In the genomic region with DNA sequence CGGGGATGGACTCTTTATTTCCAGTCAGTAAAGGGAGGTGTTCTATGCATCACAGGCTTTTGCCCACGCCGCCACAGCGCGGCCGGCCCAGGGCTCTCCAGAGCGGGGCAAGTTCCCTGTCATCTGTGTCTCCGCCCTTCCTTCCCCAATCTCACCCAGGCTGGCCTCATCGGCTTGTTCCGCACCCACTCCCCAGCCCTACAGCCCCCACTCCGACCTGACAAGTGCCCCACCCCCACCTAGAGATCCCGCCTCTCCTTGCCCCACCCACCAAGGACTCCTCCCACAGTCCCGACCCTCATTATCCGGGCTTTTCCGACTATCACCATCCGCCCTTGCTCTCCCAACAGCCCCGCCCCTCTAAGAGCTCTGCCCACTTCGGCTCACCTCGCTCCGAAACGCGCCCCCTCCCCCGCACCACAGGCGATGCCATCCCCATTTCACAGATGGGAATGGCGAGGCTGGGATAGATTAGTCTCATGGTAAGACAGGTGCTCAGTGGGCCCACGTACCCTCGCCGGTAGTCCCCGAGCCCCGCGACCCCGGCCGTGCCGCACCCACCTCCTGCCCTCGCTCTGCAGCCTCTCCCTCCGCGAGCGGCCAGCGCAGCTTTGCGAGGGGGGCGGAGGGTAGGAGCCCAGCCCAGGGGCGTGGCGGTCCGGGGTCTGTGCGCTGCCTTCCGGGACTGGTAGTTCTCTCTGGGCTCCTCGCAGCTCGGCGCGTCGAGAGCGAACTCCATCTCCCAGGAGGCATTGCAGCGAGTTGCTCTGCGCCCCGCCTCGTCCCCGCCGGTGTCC, we compare ENCODE assay signal across 1 cellular context.
A peak's percentile ranks its signal among the peaks of the same experiment; 100 is the strongest.
TF ChIP-seq lines count a peak whose summit lies in the region.

TSS of gene KCTD21 (minus strand) at position 615 of the 797 bp plus-strand sequence. CDS start 14,072 bp downstream, outside the sequence.

TF ChIP-seq in K562, 482 proteins besides CTCF, POLR2A, EP300 and RAD21 (continued from another document and continues in another):
- TF ChIP-seq, protein P1, sequence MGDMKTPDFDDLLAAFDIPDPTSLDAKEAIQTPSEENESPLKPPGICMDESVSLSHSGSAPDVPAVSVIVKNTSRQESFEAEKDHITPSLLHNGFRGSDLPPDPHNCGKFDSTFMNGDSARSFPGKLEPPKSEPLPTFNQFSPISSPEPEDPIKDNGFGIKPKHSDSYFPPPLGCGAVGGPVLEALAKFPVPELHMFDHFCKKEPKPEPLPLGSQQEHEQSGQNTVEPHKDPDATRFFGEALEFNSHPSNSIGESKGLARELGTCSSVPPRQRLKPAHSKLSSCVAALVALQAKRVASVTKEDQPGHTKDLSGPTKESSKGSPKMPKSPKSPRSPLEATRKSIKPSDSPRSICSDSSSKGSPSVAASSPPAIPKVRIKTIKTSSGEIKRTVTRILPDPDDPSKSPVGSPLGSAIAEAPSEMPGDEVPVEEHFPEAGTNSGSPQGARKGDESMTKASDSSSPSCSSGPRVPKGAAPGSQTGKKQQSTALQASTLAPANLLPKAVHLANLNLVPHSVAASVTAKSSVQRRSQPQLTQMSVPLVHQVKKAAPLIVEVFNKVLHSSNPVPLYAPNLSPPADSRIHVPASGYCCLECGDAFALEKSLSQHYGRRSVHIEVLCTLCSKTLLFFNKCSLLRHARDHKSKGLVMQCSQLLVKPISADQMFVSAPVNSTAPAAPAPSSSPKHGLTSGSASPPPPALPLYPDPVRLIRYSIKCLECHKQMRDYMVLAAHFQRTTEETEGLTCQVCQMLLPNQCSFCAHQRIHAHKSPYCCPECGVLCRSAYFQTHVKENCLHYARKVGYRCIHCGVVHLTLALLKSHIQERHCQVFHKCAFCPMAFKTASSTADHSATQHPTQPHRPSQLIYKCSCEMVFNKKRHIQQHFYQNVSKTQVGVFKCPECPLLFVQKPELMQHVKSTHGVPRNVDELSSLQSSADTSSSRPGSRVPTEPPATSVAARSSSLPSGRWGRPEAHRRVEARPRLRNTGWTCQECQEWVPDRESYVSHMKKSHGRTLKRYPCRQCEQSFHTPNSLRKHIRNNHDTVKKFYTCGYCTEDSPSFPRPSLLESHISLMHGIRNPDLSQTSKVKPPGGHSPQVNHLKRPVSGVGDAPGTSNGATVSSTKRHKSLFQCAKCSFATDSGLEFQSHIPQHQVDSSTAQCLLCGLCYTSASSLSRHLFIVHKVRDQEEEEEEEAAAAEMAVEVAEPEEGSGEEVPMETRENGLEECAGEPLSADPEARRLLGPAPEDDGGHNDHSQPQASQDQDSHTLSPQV (IDR thresholded peaks at IDR 0.05): peak; percentile 70; the same call in 1 of the 2 replicates
- TF ChIP-seq NONO (IDR thresholded peaks at IDR 0.05; ENCODE audit: low read depth in 2 of 2, low read length in 1 of 2) (peak in 1 of 2 experiments; percentile 78; a peak in 2 of 4 replicates), RFX1 (IDR thresholded peaks at IDR 0.05) (no peak), ZNF253 (CRISPR knock-in tag; conservative IDR thresholded peaks at IDR 0.05) (no peak), YBX1 (IDR thresholded peaks at IDR 0.05) (no peak), DACH1 (IDR thresholded peaks at IDR 0.05; ENCODE audit: partially characterized antibody) (peak; percentile 65), ZNF311 (CRISPR knock-in tag; IDR thresholded peaks at IDR 0.05) (no peak), ZNF518B (CRISPR knock-in tag; IDR thresholded peaks at IDR 0.05) (no peak), IRF2 (CRISPR knock-in tag; IDR thresholded peaks at IDR 0.05) (no peak), PREB (CRISPR knock-in tag; IDR thresholded peaks at IDR 0.05) (no peak), MAFF (IDR thresholded peaks at IDR 0.05; ENCODE audit: low read length) (no peak), DNMT1 (IDR thresholded peaks at IDR 0.05) (no peak), KLF6 (CRISPR knock-in tag; IDR thresholded peaks at IDR 0.05; ENCODE audit: borderline replicate concordance) (no peak), KAT2B (IDR thresholded peaks at IDR 0.05; ENCODE audit: low read depth, low read length) (no peak), NFATC3 (IDR thresholded peaks at IDR 0.05) (no peak), ATF6 (CRISPR knock-in tag; IDR thresholded peaks at IDR 0.05) (0 out of 2 replicates have a peak, but pooled peaks have one; percentile 36), ADNP (tag; IDR thresholded peaks at IDR 0.05) (peak; percentile 100), NR2C1 (IDR thresholded peaks at IDR 0.05) (no peak; the same call in 1 of the 2 replicates), NR2C1 (tag; IDR thresholded peaks at IDR 0.05) (peak; percentile 85), TCF7 (IDR thresholded peaks at IDR 0.05; ENCODE audit: borderline replicate concordance) (0 out of 2 replicates have a peak, but pooled peaks have one; percentile 37), PCBP1 (IDR thresholded peaks at IDR 0.05; ENCODE audit: low read depth, low read length, poor library complexity, severe bottlenecking) (peak; percentile 90), NR3C1 (CRISPR knock-in tag; IDR thresholded peaks at IDR 0.05) (no peak), FOXJ3 (CRISPR knock-in tag; IDR thresholded peaks at IDR 0.05) (no peak), MTA2 (IDR thresholded peaks at IDR 0.05; ENCODE audit: low read depth) (no peak), PTBP1 (IDR thresholded peaks at IDR 0.05; ENCODE audit: low read depth, low read length) (peak; percentile 93), MAX (CRISPR knock-in tag; IDR thresholded peaks at IDR 0.05) (peak; percentile 63; the same call in 1 of the 2 replicates)
- TF ChIP-seq, protein P2, sequence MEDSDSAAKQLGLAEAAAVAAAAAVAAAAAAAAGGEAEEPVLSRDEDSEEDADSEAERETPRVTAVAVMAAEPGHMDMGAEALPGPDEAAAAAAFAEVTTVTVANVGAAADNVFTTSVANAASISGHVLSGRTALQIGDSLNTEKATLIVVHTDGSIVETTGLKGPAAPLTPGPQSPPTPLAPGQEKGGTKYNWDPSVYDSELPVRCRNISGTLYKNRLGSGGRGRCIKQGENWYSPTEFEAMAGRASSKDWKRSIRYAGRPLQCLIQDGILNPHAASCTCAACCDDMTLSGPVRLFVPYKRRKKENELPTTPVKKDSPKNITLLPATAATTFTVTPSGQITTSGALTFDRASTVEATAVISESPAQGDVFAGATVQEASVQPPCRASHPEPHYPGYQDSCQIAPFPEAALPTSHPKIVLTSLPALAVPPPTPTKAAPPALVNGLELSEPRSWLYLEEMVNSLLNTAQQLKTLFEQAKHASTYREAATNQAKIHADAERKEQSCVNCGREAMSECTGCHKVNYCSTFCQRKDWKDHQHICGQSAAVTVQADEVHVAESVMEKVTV (CRISPR knock-in tag; IDR thresholded peaks at IDR 0.05): no peak
- TF ChIP-seq, protein P3, sequence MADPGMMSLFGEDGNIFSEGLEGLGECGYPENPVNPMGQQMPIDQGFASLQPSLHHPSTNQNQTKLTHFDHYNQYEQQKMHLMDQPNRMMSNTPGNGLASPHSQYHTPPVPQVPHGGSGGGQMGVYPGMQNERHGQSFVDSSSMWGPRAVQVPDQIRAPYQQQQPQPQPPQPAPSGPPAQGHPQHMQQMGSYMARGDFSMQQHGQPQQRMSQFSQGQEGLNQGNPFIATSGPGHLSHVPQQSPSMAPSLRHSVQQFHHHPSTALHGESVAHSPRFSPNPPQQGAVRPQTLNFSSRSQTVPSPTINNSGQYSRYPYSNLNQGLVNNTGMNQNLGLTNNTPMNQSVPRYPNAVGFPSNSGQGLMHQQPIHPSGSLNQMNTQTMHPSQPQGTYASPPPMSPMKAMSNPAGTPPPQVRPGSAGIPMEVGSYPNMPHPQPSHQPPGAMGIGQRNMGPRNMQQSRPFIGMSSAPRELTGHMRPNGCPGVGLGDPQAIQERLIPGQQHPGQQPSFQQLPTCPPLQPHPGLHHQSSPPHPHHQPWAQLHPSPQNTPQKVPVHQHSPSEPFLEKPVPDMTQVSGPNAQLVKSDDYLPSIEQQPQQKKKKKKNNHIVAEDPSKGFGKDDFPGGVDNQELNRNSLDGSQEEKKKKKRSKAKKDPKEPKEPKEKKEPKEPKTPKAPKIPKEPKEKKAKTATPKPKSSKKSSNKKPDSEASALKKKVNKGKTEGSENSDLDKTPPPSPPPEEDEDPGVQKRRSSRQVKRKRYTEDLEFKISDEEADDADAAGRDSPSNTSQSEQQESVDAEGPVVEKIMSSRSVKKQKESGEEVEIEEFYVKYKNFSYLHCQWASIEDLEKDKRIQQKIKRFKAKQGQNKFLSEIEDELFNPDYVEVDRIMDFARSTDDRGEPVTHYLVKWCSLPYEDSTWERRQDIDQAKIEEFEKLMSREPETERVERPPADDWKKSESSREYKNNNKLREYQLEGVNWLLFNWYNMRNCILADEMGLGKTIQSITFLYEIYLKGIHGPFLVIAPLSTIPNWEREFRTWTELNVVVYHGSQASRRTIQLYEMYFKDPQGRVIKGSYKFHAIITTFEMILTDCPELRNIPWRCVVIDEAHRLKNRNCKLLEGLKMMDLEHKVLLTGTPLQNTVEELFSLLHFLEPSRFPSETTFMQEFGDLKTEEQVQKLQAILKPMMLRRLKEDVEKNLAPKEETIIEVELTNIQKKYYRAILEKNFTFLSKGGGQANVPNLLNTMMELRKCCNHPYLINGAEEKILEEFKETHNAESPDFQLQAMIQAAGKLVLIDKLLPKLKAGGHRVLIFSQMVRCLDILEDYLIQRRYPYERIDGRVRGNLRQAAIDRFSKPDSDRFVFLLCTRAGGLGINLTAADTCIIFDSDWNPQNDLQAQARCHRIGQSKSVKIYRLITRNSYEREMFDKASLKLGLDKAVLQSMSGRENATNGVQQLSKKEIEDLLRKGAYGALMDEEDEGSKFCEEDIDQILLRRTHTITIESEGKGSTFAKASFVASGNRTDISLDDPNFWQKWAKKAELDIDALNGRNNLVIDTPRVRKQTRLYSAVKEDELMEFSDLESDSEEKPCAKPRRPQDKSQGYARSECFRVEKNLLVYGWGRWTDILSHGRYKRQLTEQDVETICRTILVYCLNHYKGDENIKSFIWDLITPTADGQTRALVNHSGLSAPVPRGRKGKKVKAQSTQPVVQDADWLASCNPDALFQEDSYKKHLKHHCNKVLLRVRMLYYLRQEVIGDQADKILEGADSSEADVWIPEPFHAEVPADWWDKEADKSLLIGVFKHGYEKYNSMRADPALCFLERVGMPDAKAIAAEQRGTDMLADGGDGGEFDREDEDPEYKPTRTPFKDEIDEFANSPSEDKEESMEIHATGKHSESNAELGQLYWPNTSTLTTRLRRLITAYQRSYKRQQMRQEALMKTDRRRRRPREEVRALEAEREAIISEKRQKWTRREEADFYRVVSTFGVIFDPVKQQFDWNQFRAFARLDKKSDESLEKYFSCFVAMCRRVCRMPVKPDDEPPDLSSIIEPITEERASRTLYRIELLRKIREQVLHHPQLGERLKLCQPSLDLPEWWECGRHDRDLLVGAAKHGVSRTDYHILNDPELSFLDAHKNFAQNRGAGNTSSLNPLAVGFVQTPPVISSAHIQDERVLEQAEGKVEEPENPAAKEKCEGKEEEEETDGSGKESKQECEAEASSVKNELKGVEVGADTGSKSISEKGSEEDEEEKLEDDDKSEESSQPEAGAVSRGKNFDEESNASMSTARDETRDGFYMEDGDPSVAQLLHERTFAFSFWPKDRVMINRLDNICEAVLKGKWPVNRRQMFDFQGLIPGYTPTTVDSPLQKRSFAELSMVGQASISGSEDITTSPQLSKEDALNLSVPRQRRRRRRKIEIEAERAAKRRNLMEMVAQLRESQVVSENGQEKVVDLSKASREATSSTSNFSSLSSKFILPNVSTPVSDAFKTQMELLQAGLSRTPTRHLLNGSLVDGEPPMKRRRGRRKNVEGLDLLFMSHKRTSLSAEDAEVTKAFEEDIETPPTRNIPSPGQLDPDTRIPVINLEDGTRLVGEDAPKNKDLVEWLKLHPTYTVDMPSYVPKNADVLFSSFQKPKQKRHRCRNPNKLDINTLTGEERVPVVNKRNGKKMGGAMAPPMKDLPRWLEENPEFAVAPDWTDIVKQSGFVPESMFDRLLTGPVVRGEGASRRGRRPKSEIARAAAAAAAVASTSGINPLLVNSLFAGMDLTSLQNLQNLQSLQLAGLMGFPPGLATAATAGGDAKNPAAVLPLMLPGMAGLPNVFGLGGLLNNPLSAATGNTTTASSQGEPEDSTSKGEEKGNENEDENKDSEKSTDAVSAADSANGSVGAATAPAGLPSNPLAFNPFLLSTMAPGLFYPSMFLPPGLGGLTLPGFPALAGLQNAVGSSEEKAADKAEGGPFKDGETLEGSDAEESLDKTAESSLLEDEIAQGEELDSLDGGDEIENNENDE (IDR thresholded peaks at IDR 0.05; ENCODE audit: low read depth, low read length): no peak
